ENCODE assay signal across 10 cellular contexts in the genomic region with DNA sequence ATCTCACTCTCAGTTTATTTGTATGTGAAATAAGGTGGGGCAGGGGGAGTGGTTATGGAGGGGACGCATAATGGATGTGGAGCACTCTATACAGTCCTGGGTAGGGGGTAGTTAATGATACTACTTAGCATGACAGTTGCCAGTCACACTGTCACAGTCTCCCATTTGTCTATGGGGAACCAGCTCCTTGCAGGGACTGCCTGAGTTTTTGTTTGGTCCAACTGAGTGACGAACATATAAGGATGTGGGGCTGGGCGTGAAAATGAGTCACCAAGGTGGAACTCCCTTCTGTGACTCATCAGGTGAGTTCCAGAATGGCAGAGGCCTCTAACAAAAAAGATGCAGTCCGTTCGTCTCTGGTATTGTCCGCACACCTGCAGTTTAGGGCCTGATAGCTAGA.
DNase-seq lines count a peak whose midpoint lies in the region; ATAC-seq, FAIRE-seq and TF ChIP-seq lines count a peak whose summit lies in the region.
"Had no signal": no experiment of that assay in that cellular context is flagged by ENCODE, and none has a peak within 500 bp of the region (broad histone marks: within the 10 kb centered on the region; RNA-seq: fewer than 3 reads in every experiment).

No MANE protein-coding gene starts in this region.

- H3K4me2 ChIP-seq in HCT116 (ENCODE audit: low read length), result peak overlapping the region; percentile 59

- H3K27me3 ChIP-seq in CD8-positive, alpha-beta memory T cell (ENCODE audit: insufficient read depth, low read length, poor library complexity, severe bottlenecking), result no peaks in the 10 kb centered on the region
- H3K27me3 ChIP-seq in HCT116 (ENCODE audit: insufficient read depth, low read length), result no peaks in the 10 kb centered on the region
- H3K27me3 ChIP-seq in HAP-1 (ENCODE audit: low read depth), result no peaks in the 10 kb centered on the region

- BruUV-seq in HCT116 (replicated peaks; lab: Mats Ljungman, UMichigan), result no TSS peak

- POLR2A ChIA-PET in CD8-positive, alpha-beta memory T cell (lab: Charles Lee), result no interaction called here
- POLR2A ChIA-PET in HCT116 (lab: Charles Lee), result no interaction called here
- POLR2A ChIA-PET in activated CD4-positive, alpha-beta memory T cell treated with anti-CD3 and anti-CD28 coated beads for 36 hours (lab: Charles Lee), result no interaction called here

- ATAC-seq in HCT116 (peak; percentile 95), mucosa of descending colon (peak; percentile 79), HG02763 (IDR thresholded peaks at IDR 0.05; ENCODE audit: unreplicated experiment) (no peak)

- in situ Hi-C loops in HAP-1 (cut with MboI; ENCODE audit: low sequenced_read_pairs), result no loop called here

- FAIRE-seq in GM19239 (lab: Jason Lieb, UNC), result no peak

- no peaks in the 10 kb centered on the region for H3K4me1 ChIP-seq in CD8-positive, alpha-beta memory T cell (ENCODE audit: insufficient read depth, low read length)
- H3K4me1 ChIP-seq in HCT116 (ENCODE audit: control insufficient read depth in 1 of 2, insufficient read depth in 2 of 2, low read length in 2 of 2) (peaks cover 11 to 21% of the 10 kb centered on the region in 2 experiments), mucosa of descending colon (ENCODE audit: low read depth) (no peaks in the 10 kb centered on the region), HAP-1 (no peaks in the 10 kb centered on the region)

- CTCF ChIA-PET in CD8-positive, alpha-beta memory T cell (lab: Charles Lee), result interaction anchor here (0.9 kb wide), 1 partner anchor 14 kb away, joined by 3 read pairs; no protein-coding TSS in a partner anchor
- CTCF ChIA-PET in HCT116 (lab: Charles Lee), result no interaction called here
- CTCF ChIA-PET in activated CD4-positive, alpha-beta memory T cell treated with anti-CD3 and anti-CD28 coated beads for 36 hours (lab: Charles Lee), result interaction anchor here (1.1 kb wide), 1 partner anchor 308 kb away, joined by 3 read pairs; no protein-coding TSS in a partner anchor

- H3K4me3 Mint-ChIP-seq in CD8-positive, alpha-beta memory T cell, result no peak overlapping the region
- H3K4me3 Mint-ChIP-seq in activated CD4-positive, alpha-beta memory T cell treated with anti-CD3 and anti-CD28 coated beads for 36 hours, result no peak overlapping the region
- H3K4me3 Mint-ChIP-seq: nephron had no signal

- no peak for TF ChIP-seq CTCF in HCT116 (IDR thresholded peaks at IDR 0.05 in 2 of 3, conservative IDR thresholded peaks at IDR 0.05 in 1 of 3; ENCODE audit: borderline replicate concordance in 1 of 3, insufficient read depth in 1 of 3, low read depth in 2 of 3, low read length in 2 of 3)
- no peak for TF ChIP-seq CTCF in mucosa of descending colon (IDR thresholded peaks at IDR 0.05)

- H4K20me1 ChIP-seq in HCT116 (ENCODE audit: insufficient read depth), result no peaks in the 10 kb centered on the region

- no peaks in the 10 kb centered on the region for H3K79me2 ChIP-seq in HCT116 (ENCODE audit: insufficient read depth, low read length)

- TF ChIP-seq POLR2A in HCT116 (IDR thresholded peaks at IDR 0.05; ENCODE audit: borderline replicate concordance, extremely low read depth, insufficient read depth, insufficient read length), result no peak

- H3K36me3 Mint-ChIP-seq in CD8-positive, alpha-beta memory T cell, result peaks cover 6 to 69% (median 36%) of the 10 kb centered on the region in 3 donors
- peaks cover 6% of the 10 kb centered on the region for H3K36me3 Mint-ChIP-seq in activated CD4-positive, alpha-beta memory T cell treated with anti-CD3 and anti-CD28 coated beads for 36 hours

- peaks cover 18 to 34% (median 21%) of the 10 kb centered on the region in 3 donors for H3K4me1 Mint-ChIP-seq in CD8-positive, alpha-beta memory T cell
- peaks cover 19% of the 10 kb centered on the region for H3K4me1 Mint-ChIP-seq in activated CD4-positive, alpha-beta memory T cell treated with anti-CD3 and anti-CD28 coated beads for 36 hours (ENCODE audit: low read depth)

- H3K36me3 ChIP-seq in CD8-positive, alpha-beta memory T cell (ENCODE audit: insufficient read depth, low read length), result no peaks in the 10 kb centered on the region
- H3K36me3 ChIP-seq in HCT116 (ENCODE audit: control insufficient read depth in 1 of 2, insufficient read depth in 2 of 2, low read length in 2 of 2), result no peaks in the 10 kb centered on the region
- no peaks in the 10 kb centered on the region for H3K36me3 ChIP-seq in mucosa of descending colon (ENCODE audit: low read depth)
- no peaks in the 10 kb centered on the region for H3K36me3 ChIP-seq in HAP-1 (replicated peaks)

- intact Hi-C loops in HCT116 (cut with micrococcal nuclease) (no loop called here), mucosa of descending colon (cut with DNase I, micrococcal nuclease) (no loop called here)
- intact Hi-C loops in activated CD4-positive, alpha-beta memory T cell treated with anti-CD3 and anti-CD28 coated beads for 36 hours (cut with micrococcal nuclease), result loop anchor here (2.0 to 10.0 kb wide), 2 partner anchors 64 to 304 kb away; a partner anchor contains a TSS

- H2AFZ ChIP-seq in HCT116 (ENCODE audit: low read depth, low read length, poor library complexity, severe bottlenecking), result no peak overlapping the region

- no peaks in the 10 kb centered on the region for H3K9me3 ChIP-seq in CD8-positive, alpha-beta memory T cell (ENCODE audit: low read length)
- H3K9me3 ChIP-seq in HCT116 (ENCODE audit: control insufficient read depth in 1 of 2, insufficient read depth in 1 of 2, low read depth in 1 of 2, low read length in 2 of 2) (no peaks in the 10 kb centered on the region), mucosa of descending colon (no peaks in the 10 kb centered on the region), HAP-1 (no peaks in the 10 kb centered on the region)

- peaks cover 0 to 2% of the 10 kb centered on the region in 2 donors for H3K27me3 Mint-ChIP-seq in CD8-positive, alpha-beta memory T cell
- H3K27me3 Mint-ChIP-seq in activated CD4-positive, alpha-beta memory T cell treated with anti-CD3 and anti-CD28 coated beads for 36 hours, result no peaks in the 10 kb centered on the region

- H3K27ac Mint-ChIP-seq in CD8-positive, alpha-beta memory T cell, result peak overlapping the region in 6 of 8 donors; percentile 11 to 79 (median 48)
- no peak overlapping the region for H3K27ac Mint-ChIP-seq in activated CD4-positive, alpha-beta memory T cell treated with anti-CD3 and anti-CD28 coated beads for 36 hours
- H3K27ac Mint-ChIP-seq: nephron had no signal

- H3K27ac ChIP-seq in CD8-positive, alpha-beta memory T cell (ENCODE audit: low read depth, low read length), result no peak overlapping the region
- H3K27ac ChIP-seq in HCT116 (ENCODE audit: low read depth, low read length), result no peak overlapping the region

- TF ChIP-seq RAD21 in HCT116 (IDR thresholded peaks at IDR 0.05; ENCODE audit: low read depth), result no peak

- no peak overlapping the region for H3K4me3 ChIP-seq in CD8-positive, alpha-beta memory T cell (ENCODE audit: low read length)
- H3K4me3 ChIP-seq in HCT116 (replicated peaks in 1 of 2; ENCODE audit: low read depth in 1 of 2, low read length in 2 of 2) (0 out of 4 replicates have a peak overlapping the region, but pooled peaks of 1 of the 2 experiments have one; percentile 7), mucosa of descending colon (no peak overlapping the region), HAP-1 (no peak overlapping the region)

- H3K9ac ChIP-seq in HCT116 (ENCODE audit: low read length), result no peak overlapping the region

- RAD21 ChIA-PET in HCT116 (lab: Charles Lee; ENCODE audit: low non-redundant PET in 1 of 2, low total read pairs in 2 of 2, uncharacterized antibody in 2 of 2, unreplicated experiment in 2 of 2), result no interaction called here

- no peaks in the 10 kb centered on the region for H3K9me3 Mint-ChIP-seq in CD8-positive, alpha-beta memory T cell
- no peaks in the 10 kb centered on the region for H3K9me3 Mint-ChIP-seq in activated CD4-positive, alpha-beta memory T cell treated with anti-CD3 and anti-CD28 coated beads for 36 hours
- H3K9me3 Mint-ChIP-seq: nephron had no signal

- DNase-seq in CD8-positive, alpha-beta memory T cell, result peak in 1 of 5 donors; percentile 55
- DNase-seq in HCT116 (ENCODE audit: low read depth, low spot score) (peak; percentile 82), mucosa of descending colon (no peak), GM19239 (ENCODE audit: insufficient read length, low spot score) (no peak), NCI-H510A (lab: John Stamatoyannopoulos, UW) (no peak), HAP-1 (ENCODE audit: low spot score in 2 of 2) (no peak)
- peak; percentile 74 for DNase-seq in activated CD4-positive, alpha-beta memory T cell treated with anti-CD3 and anti-CD28 coated beads for 36 hours
- DNase-seq: MM.1S had no signal

- H3K9me2 ChIP-seq in HCT116 (ENCODE audit: insufficient read depth), result no peaks in the 10 kb centered on the region

TF ChIP-seq in HCT116, 20 proteins besides CTCF, POLR2A, EP300 and RAD21:
- TF ChIP-seq SRF (IDR thresholded peaks at IDR 0.05; ENCODE audit: low read depth) (peak; percentile 86), ELF1 (IDR thresholded peaks at IDR 0.05; ENCODE audit: borderline replicate concordance, low read depth) (no peak), JUND (IDR thresholded peaks at IDR 0.05) (peak; percentile 89), SP1 (IDR thresholded peaks at IDR 0.05; ENCODE audit: low read depth) (peak; percentile 51), CBX3 (IDR thresholded peaks at IDR 0.05; ENCODE audit: low read depth) (0 out of 2 replicates have a peak, but pooled peaks have one; percentile 46), ZFX (IDR thresholded peaks at IDR 0.05) (no peak), EZH2 (IDR thresholded peaks at IDR 0.05) (no peak), FOSL1 (IDR thresholded peaks at IDR 0.05; ENCODE audit: low read depth) (peak; percentile 94)

Comparison
In these comparisons a context has a peak if more than half of its experiments do, and no peak if none do; other contexts are left out.
1. DNase-seq: peak in HCT116 (single experiment) and activated CD4-positive, alpha-beta memory T cell treated with anti-CD3 and anti-CD28 coated beads for 36 hours (single experiment); none in mucosa of descending colon (0 of 3), GM19239 (single experiment), NCI-H510A (single experiment) and HAP-1 (0 of 2).